8 cellular contexts compared by ENCODE assay signal in the genomic region with DNA sequence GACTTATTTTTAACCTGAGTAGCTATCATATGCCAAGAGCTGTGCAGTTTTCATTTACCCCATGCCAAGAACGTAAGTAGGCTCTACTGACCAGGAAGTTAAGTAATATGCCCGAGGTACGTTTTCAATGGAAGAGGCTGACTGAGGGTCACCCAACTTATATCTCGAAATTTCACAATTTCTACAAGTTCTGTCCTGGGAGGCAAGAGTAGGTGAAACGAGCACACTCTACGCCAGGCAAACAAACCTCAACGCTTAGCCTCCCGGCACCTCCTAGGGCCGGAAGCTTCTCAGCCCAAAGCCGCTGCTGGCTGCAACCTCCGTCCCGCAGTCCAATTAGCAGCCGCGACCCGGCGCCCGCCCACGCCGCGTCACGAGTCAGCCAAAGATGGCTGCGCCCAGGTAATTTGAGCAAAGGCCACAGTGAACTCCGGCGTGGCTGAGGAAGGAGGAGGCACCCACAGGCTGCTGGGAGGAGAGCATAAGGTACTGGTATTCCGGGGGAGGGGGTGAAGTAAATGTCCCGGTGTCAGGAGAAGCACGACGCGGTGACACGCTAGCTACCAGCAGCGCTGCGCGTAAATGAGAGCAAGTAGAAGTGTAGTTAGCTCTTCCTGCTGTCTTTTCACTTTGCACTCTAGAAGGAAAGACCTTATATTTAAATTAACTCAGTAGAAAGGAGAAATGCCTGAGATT. TPM values are rescaled to one million over a fixed set of nuclear protein-coding genes. Genes with fewer than 3 reads are reported as not detected.
DNase-seq lines count a peak whose midpoint lies in the region; ATAC-seq, FAIRE-seq and TF ChIP-seq lines count a peak whose summit lies in the region.

TMEM126A (plus strand) TSS at position 364 of the 696 bp plus-strand sequence. CDS start 2,289 bp downstream, outside the sequence.

- POLR2A ChIA-PET in BJ (lab: Charles Lee), result interaction anchor here (0.6 to 1.2 kb wide), 3 partner anchors 10 to 615 kb away, joined by 3 to 7 read pairs (median 4); partner anchors contain the start of gene TMEM126B

- no peaks in the 10 kb centered on the region for H3K9me3 Mint-ChIP-seq in activated CD4-positive, alpha-beta T cell treated with anti-CD3 and anti-CD28 coated beads, Interleukin-2, amount 10 ng/mL, durations not matched to agents 24 days and 14 days

- H3K36me3 ChIP-seq in BJ (ENCODE audit: control insufficient read depth, insufficient read depth, low read length), result no peaks in the 10 kb centered on the region

- peaks cover 23% of the 10 kb centered on the region for H3K27me3 Mint-ChIP-seq in activated CD4-positive, alpha-beta T cell treated with anti-CD3 and anti-CD28 coated beads, Interleukin-2, amount 10 ng/mL, durations not matched to agents 24 days and 14 days

- CTCF ChIA-PET in BJ (lab: Yijun Ruan, JAX), result interaction anchor here (0.5 to 0.9 kb wide), 2 partner anchors 53 to 208 kb away, joined by 3 to 4 read pairs; partner anchors contain the start of gene CCDC83

- intact Hi-C loops in activated CD4-positive, alpha-beta T cell treated with anti-CD3 and anti-CD28 coated beads, Interleukin-2, amount 10 ng/mL, durations not matched to agents 24 days and 14 days (cut with micrococcal nuclease), result loop anchor here (1.0 kb wide), 2 partner anchors 17 to 19 kb away; partner anchors contain the start of gene TMEM126B

- TF ChIP-seq CTCF in BJ (IDR thresholded peaks at IDR 0.05; ENCODE audit: insufficient read depth, low read depth, low read length), result no peak

- peak within 1 kb of the TSS; percentile 98 for H3K27ac Mint-ChIP-seq in activated CD4-positive, alpha-beta T cell treated with anti-CD3 and anti-CD28 coated beads, Interleukin-2, amount 10 ng/mL, durations not matched to agents 24 days and 14 days

- peaks cover 15% of the 10 kb centered on the region for H3K4me1 Mint-ChIP-seq in activated CD4-positive, alpha-beta T cell treated with anti-CD3 and anti-CD28 coated beads, Interleukin-2, amount 10 ng/mL, durations not matched to agents 24 days and 14 days

- H3K36me3 Mint-ChIP-seq in activated CD4-positive, alpha-beta T cell treated with anti-CD3 and anti-CD28 coated beads, Interleukin-2, amount 10 ng/mL, durations not matched to agents 24 days and 14 days (ENCODE audit: low read depth), result peaks cover 16% of the 10 kb centered on the region

- ATAC-seq in GM19328 (IDR thresholded peaks at IDR 0.05; ENCODE audit: unreplicated experiment) (peak; percentile 99), HG03469 (IDR thresholded peaks at IDR 0.05; ENCODE audit: unreplicated experiment) (peak; percentile 98)

- DNase-seq in BJ (ENCODE audit: low read depth), result no peak
- peak; percentile 95 to 98 for DNase-seq in NCI-H526 (lab: John Stamatoyannopoulos, UW)
- peak; percentile 97 for DNase-seq in activated CD4-positive, alpha-beta T cell treated with anti-CD3 and anti-CD28 coated beads, Interleukin-2, amount 10 ng/mL, durations not matched to agents 24 days and 14 days
- peak; percentile 75 for DNase-seq in kidney glomerular epithelial cell (lab: John Stamatoyannopoulos, UW)
- peak; percentile 87 to 89 for DNase-seq in stimulated activated CD4-positive, alpha-beta T cell treated with anti-CD3 and anti-CD28 coated beads, Interleukin-15, amount 100 ng/mL, for 48 hours (ENCODE audit: low read depth in 2 of 2)

- H3K27me3 ChIP-seq in BJ (ENCODE audit: control insufficient read depth, insufficient read depth, low read length), result no peaks in the 10 kb centered on the region

- FAIRE-seq in colon (lab: Jason Lieb, UNC), result peak; percentile 51

- H3K4me3 ChIP-seq in BJ (ENCODE audit: low read depth, low read length), result peak within 1 kb of the TSS; percentile 86

- H3K4me3 Mint-ChIP-seq in activated CD4-positive, alpha-beta T cell treated with anti-CD3 and anti-CD28 coated beads, Interleukin-2, amount 10 ng/mL, durations not matched to agents 24 days and 14 days, result peak within 1 kb of the TSS; percentile 98

RNA-seq across cellular contexts. Expression of gene TMEM126A, which starts in this region (rescaled TPM):
- 27.7 and 57.5 TPM in 2 replicates for polyA plus RNA-seq in BJ (2011; rRNA removed)
- 4.6 and 4.7 TPM in 2 replicates for polyA minus RNA-seq in BJ (2011; rRNA and poly(A)+ RNA removed)
- 52.1 and 52.5 TPM in 2 replicates for total RNA-seq in activated CD4-positive, alpha-beta T cell treated with anti-CD3 and anti-CD28 coated beads, Interleukin-2, amount 10 ng/mL, durations not matched to agents 24 days and 14 days
